In genomic region chr1:152164542-152165136, GRCh38 we compare ENCODE assay signal across 35 cellular contexts. TPM values are rescaled to one million over a fixed set of nuclear protein-coding genes. Genes with fewer than 3 reads are reported as not detected.
DNase-seq lines count a peak whose midpoint lies in the region; ATAC-seq, FAIRE-seq and TF ChIP-seq lines count a peak whose summit lies in the region.
"Had no signal": no experiment of that assay in that cellular context is flagged by ENCODE, and none has a peak within 500 bp of the region (broad histone marks: within the 10 kb centered on the region; RNA-seq: fewer than 3 reads in every experiment).

No MANE protein-coding gene starts in this region.

- no peaks in the 10 kb centered on the region for H3K27me3 Mint-ChIP-seq in MCF 10A (ENCODE audit: insufficient read depth, unreplicated experiment)
- H3K27me3 Mint-ChIP-seq in activated T-cell treated with anti-CD3 and anti-CD28 coated beads, Interleukin-2, amount 50 U/mL, for 72 hours (ENCODE audit: low read depth): peaks cover 40% of the 10 kb centered on the region

- peak; percentile 66 for FAIRE-seq in keratinocyte (lab: Jason Lieb, UNC)
- FAIRE-seq: H1 had no signal

- H3K9ac ChIP-seq in keratinocyte (ENCODE audit: control insufficient read depth, extremely low read depth, insufficient read depth, low read length): no peak overlapping the region

- H3K27ac Mint-ChIP-seq in MCF 10A (ENCODE audit: low read depth, unreplicated experiment): peak overlapping the region; percentile 99
- no peak overlapping the region for H3K27ac Mint-ChIP-seq in activated T-cell treated with anti-CD3 and anti-CD28 coated beads, Interleukin-2, amount 50 U/mL, for 72 hours
- H3K27ac Mint-ChIP-seq: activated naive CD8-positive, alpha-beta T cell treated with anti-CD3 and anti-CD28 coated beads, Interleukin-2, amount 50 U/mL, for 24 hours; CD8-positive, alpha-beta memory T cell; stimulated activated effector memory CD8-positive, alpha-beta T cell treated with anti-CD3 and anti-CD28 coated beads, Interleukin-12 subunit alpha, Interleukin-12 subunit beta, amount 100 ng/mL, for 72 hours; T-helper 17 cell had no signal

- no peak for TF ChIP-seq POLR2A in breast epithelium (IDR thresholded peaks at IDR 0.05)

- ATAC-seq in HG02938 (IDR thresholded peaks at IDR 0.05; ENCODE audit: unreplicated experiment): no peak
- ATAC-seq in activated T-cell treated with anti-CD3 and anti-CD28 coated beads, Interleukin-2, amount 50 U/mL, for 72 hours (replicated peaks in 1 of 2): no peak
- ATAC-seq in GM21737 (IDR thresholded peaks at IDR 0.05; ENCODE audit: unreplicated experiment): no peak
- ATAC-seq: activated naive CD8-positive, alpha-beta T cell treated with anti-CD3 and anti-CD28 coated beads, Interleukin-2, amount 50 U/mL, for 24 hours; heart left ventricle; sciatic nerve; stimulated activated effector memory CD8-positive, alpha-beta T cell treated with anti-CD3 and anti-CD28 coated beads, Interleukin-12 subunit alpha, Interleukin-12 subunit beta, amount 100 ng/mL, for 72 hours; T-helper 17 cell had no signal

- no peaks in the 10 kb centered on the region for H3K9me3 Mint-ChIP-seq in MCF 10A (ENCODE audit: unreplicated experiment)
- H3K9me3 Mint-ChIP-seq in activated T-cell treated with anti-CD3 and anti-CD28 coated beads, Interleukin-2, amount 50 U/mL, for 72 hours: peaks cover 0 to 2% of the 10 kb centered on the region in 2 donors
- H3K9me3 Mint-ChIP-seq: activated naive CD8-positive, alpha-beta T cell treated with anti-CD3 and anti-CD28 coated beads, Interleukin-2, amount 50 U/mL, for 24 hours; CD8-positive, alpha-beta memory T cell; stimulated activated effector memory CD8-positive, alpha-beta T cell treated with anti-CD3 and anti-CD28 coated beads, Interleukin-12 subunit alpha, Interleukin-12 subunit beta, amount 100 ng/mL, for 72 hours had no signal

- intact Hi-C loops in MCF 10A (cut with micrococcal nuclease) (no loop called here), breast epithelium (cut with DNase I; ENCODE audit: low total_unique reads) (no loop called here)

- CTCF ChIA-PET in MCF 10A (lab: Yijun Ruan, JAX): interaction anchor here (0.6 to 17.5 kb wide), 10 partner anchors 13 to 294 kb away, joined by 3 to 351 read pairs (median 4); no protein-coding TSS in a partner anchor

- TF ChIP-seq CTCF in MCF 10A (IDR thresholded peaks at IDR 0.05; ENCODE audit: unreplicated experiment) (no peak), breast epithelium (IDR thresholded peaks at IDR 0.05) (no peak), keratinocyte (optimal IDR thresholded peaks at IDR 0.05 in 1 of 3, IDR thresholded peaks at IDR 0.05 in 1 of 3, conservative IDR thresholded peaks at IDR 0.05 in 1 of 3; ENCODE audit: extremely low read depth in 1 of 3, insufficient read depth in 2 of 3, low read length in 3 of 3) (no peak)

- no peak overlapping the region for H3K4me2 ChIP-seq in keratinocyte (ENCODE audit: control insufficient read depth, extremely low read depth, insufficient read depth, low read depth, low read length)

- H3K4me1 ChIP-seq in breast epithelium (no peaks in the 10 kb centered on the region), keratinocyte (ENCODE audit: control insufficient read depth, extremely low read depth, insufficient read depth, low read length) (peaks cover 49% of the 10 kb centered on the region)
- H3K4me1 ChIP-seq: uterus had no signal

- no peaks in the 10 kb centered on the region for H3K9me1 ChIP-seq in keratinocyte (ENCODE audit: control insufficient read depth, extremely low read depth, insufficient read depth, low read length)

- H3K4me3 ChIP-seq in breast epithelium: no peak overlapping the region
- H3K4me3 ChIP-seq in keratinocyte (ENCODE audit: control insufficient read depth in 2 of 3, extremely low read depth in 1 of 3, insufficient read depth in 2 of 3, low read depth in 1 of 3, low read length in 3 of 3): no peak overlapping the region
- H3K4me3 ChIP-seq: heart left ventricle, SK-N-MC, testis, uterus had no signal

- DNase-seq in MCF 10A (ENCODE audit: unreplicated experiment) (peak; percentile 72), breast epithelium (ENCODE audit: low spot score in 2 of 2) (no peak), amniotic epithelial cell (ENCODE audit: low read depth) (peak; percentile 23), keratinocyte (ENCODE audit: low read depth, low spot score) (no peak), HuH-7 (ENCODE audit: low spot score) (no peak)
- DNase-seq in activated T-cell treated with anti-CD3 and anti-CD28 coated beads, Interleukin-2, amount 50 U/mL, for 72 hours: no peak
- DNase-seq: 8988T; activated effector memory CD4-positive, alpha-beta T cell treated with anti-CD3 and anti-CD28 coated beads, Interleukin-2, amount 50 U/mL, for 16 hours; activated naive CD8-positive, alpha-beta T cell treated with anti-CD3 and anti-CD28 coated beads, Interleukin-2, amount 50 U/mL, for 24 hours; activated T-cell treated with anti-CD3 and anti-CD28 coated beads for 4 hours; CD8-positive, alpha-beta memory T cell; DMS153; foreskin fibroblast; heart left ventricle; IMR-90; mesenchymal stem cell; NCI-H1417; NCI-H2029 treated with DMSO at 0.1 percent for 48 hours; NCI-H2227 treated with DMSO at 0.1 percent for 48 hours; NCI-H69; stimulated activated CD4-positive, alpha-beta T cell treated with anti-CD3 and anti-CD28 coated beads, Interleukin-4, amount 100 ng/mL, for 24 hours; T-helper 17 cell; testis; uterus had no signal

- dilution Hi-C loops in keratinocyte (cut with MboI; ENCODE audit: extremely low pct_ligation_motif_present, low sequenced_read_pairs): no loop called here

- peaks cover 13% of the 10 kb centered on the region for H3K36me3 Mint-ChIP-seq in MCF 10A (ENCODE audit: insufficient read depth, unreplicated experiment)
- peaks cover 0 to 2% of the 10 kb centered on the region in 2 donors for H3K36me3 Mint-ChIP-seq in activated T-cell treated with anti-CD3 and anti-CD28 coated beads, Interleukin-2, amount 50 U/mL, for 72 hours (ENCODE audit: insufficient read depth in 2 of 2)
- H3K36me3 Mint-ChIP-seq: stimulated activated effector memory CD8-positive, alpha-beta T cell treated with anti-CD3 and anti-CD28 coated beads, Interleukin-12 subunit alpha, Interleukin-12 subunit beta, amount 100 ng/mL, for 72 hours had no signal

- no peaks in the 10 kb centered on the region for H4K20me1 ChIP-seq in keratinocyte (ENCODE audit: control insufficient read depth, extremely low read depth, insufficient read depth, low read length)

- H3K27me3 ChIP-seq in breast epithelium (no peaks in the 10 kb centered on the region), keratinocyte (ENCODE audit: control insufficient read depth, extremely low read depth, insufficient read depth, low read length) (no peaks in the 10 kb centered on the region)
- H3K27me3 ChIP-seq: heart left ventricle, testis, uterus had no signal

- POLR2A ChIA-PET in MCF 10A (lab: Yijun Ruan, JAX): interaction anchor here (0.9 to 16.3 kb wide), 7 partner anchors 16 to 129 kb away, joined by 3 to 503 read pairs (median 6); partner anchors contain the start of gene S100A11

- no peaks in the 10 kb centered on the region for H3K9me3 ChIP-seq in breast epithelium
- no peaks in the 10 kb centered on the region for H3K9me3 ChIP-seq in keratinocyte (ENCODE audit: control insufficient read depth, low read depth, low read length)
- H3K9me3 ChIP-seq: heart left ventricle, testis, uterus had no signal

- H3K27ac ChIP-seq in breast epithelium (no peak overlapping the region), keratinocyte (ENCODE audit: control insufficient read depth, insufficient read depth, low read length) (no peak overlapping the region)
- H3K27ac ChIP-seq: SK-N-MC, testis, uterus had no signal

- H3K4me1 Mint-ChIP-seq in MCF 10A (ENCODE audit: insufficient read depth, unreplicated experiment): peaks cover 74% of the 10 kb centered on the region
- H3K4me1 Mint-ChIP-seq in activated T-cell treated with anti-CD3 and anti-CD28 coated beads, Interleukin-2, amount 50 U/mL, for 72 hours (ENCODE audit: low read depth): peaks cover 8% of the 10 kb centered on the region

- no peak overlapping the region for H2AFZ ChIP-seq in keratinocyte (ENCODE audit: control insufficient read depth, low read length)

- H3K36me3 ChIP-seq in breast epithelium: no peaks in the 10 kb centered on the region
- no peaks in the 10 kb centered on the region for H3K36me3 ChIP-seq in keratinocyte (ENCODE audit: control insufficient read depth in 2 of 2, extremely low read depth in 1 of 2, insufficient read depth in 2 of 2, low read length in 2 of 2)
- H3K36me3 ChIP-seq: heart left ventricle, uterus had no signal

- no TSS peak for BruUV-seq in MCF 10A (replicated peaks; lab: Mats Ljungman, UMichigan)

- H3K79me2 ChIP-seq in keratinocyte (ENCODE audit: control insufficient read depth, insufficient read depth, low read length): no peaks in the 10 kb centered on the region

- H3K4me3 Mint-ChIP-seq in MCF 10A (ENCODE audit: unreplicated experiment): no peak overlapping the region
- no peak overlapping the region for H3K4me3 Mint-ChIP-seq in activated T-cell treated with anti-CD3 and anti-CD28 coated beads, Interleukin-2, amount 50 U/mL, for 72 hours
- H3K4me3 Mint-ChIP-seq: activated naive CD8-positive, alpha-beta T cell treated with anti-CD3 and anti-CD28 coated beads, Interleukin-2, amount 50 U/mL, for 24 hours; CD8-positive, alpha-beta memory T cell; stimulated activated effector memory CD8-positive, alpha-beta T cell treated with anti-CD3 and anti-CD28 coated beads, Interleukin-12 subunit alpha, Interleukin-12 subunit beta, amount 100 ng/mL, for 72 hours; T-helper 17 cell had no signal

RNA-seq across cellular contexts. Expression of gene RPTN, which starts 5.6 kb away (rescaled TPM):
- total RNA-seq in MCF 10A (2022): not detected in 2 replicates
- not detected for total RNA-seq in breast epithelium
- polyA plus RNA-seq in keratinocyte: 0.37 to 0.64 TPM (median 0.42 TPM) in 3 replicates
- polyA plus RNA-seq in keratinocyte (2011; ENCODE audit: low read depth): 10.9 TPM
- polyA plus RNA-seq in keratinocyte (2011; cell fraction: cytosol; rRNA removed): 0.31 and 0.75 TPM in 2 replicates
- 0.99 and 3.8 TPM in 2 replicates for polyA plus RNA-seq in keratinocyte (2011; cell fraction: nucleus; rRNA removed)
- polyA plus RNA-seq in keratinocyte (2012; ENCODE audit: low replicate concordance): 0.18 and 5.0 TPM in 2 replicates
- 0.43 to 1.2 TPM (median 0.49 TPM) in 3 replicates for polyA minus RNA-seq in keratinocyte
- polyA minus RNA-seq in keratinocyte (2011; cell fraction: cytosol; rRNA and poly(A)+ RNA removed): 0.77 TPM
- 1.2 and 1.6 TPM in 2 replicates for polyA minus RNA-seq in keratinocyte (2011; cell fraction: nucleus; rRNA and poly(A)+ RNA removed)
- not detected for total RNA-seq in activated T-cell treated with anti-CD3 and anti-CD28 coated beads, Interleukin-2, amount 50 U/mL, for 72 hours
- total RNA-seq: CD8-positive, alpha-beta memory T cell; cerebellum; G401; H1; heart left ventricle; IMR-90; posterior vena cava; RPMI7951; sciatic nerve; T-helper 17 cell; uterus had no signal
- polyA plus RNA-seq: CD8-positive, alpha-beta memory T cell; H1; heart left ventricle; IMR-90 had no signal

RNA-seq across cellular contexts. Expression of gene TCHH, which starts 49.4 kb away (rescaled TPM):
- total RNA-seq in MCF 10A (2022): 0.12 and 0.22 TPM in 2 replicates
- total RNA-seq in breast epithelium: 1 to 10 TPM in 1 of 3 donors, under 1 TPM in 2; under 0.01 to 3.0 (median 0.15) TPM
- polyA plus RNA-seq in keratinocyte: 0.07 to 0.25 TPM (median 0.14 TPM) in 3 replicates
- polyA plus RNA-seq in keratinocyte (2011; ENCODE audit: low read depth): 90.7 TPM
- 0.19 TPM in 2 replicates for polyA plus RNA-seq in keratinocyte (2011; cell fraction: cytosol; rRNA removed)
- 0.71 and 0.83 TPM in 2 replicates for polyA plus RNA-seq in keratinocyte (2011; cell fraction: nucleus; rRNA removed)
- 0.30 and 42.4 TPM in 2 replicates for polyA plus RNA-seq in keratinocyte (2012; ENCODE audit: low replicate concordance)
- 0.03 to 0.13 TPM in 2 of 3 replicates, not detected in the other for polyA minus RNA-seq in keratinocyte
- not detected for polyA minus RNA-seq in keratinocyte (2011; cell fraction: cytosol; rRNA and poly(A)+ RNA removed)
- 0.47 and 0.53 TPM in 2 replicates for polyA minus RNA-seq in keratinocyte (2011; cell fraction: nucleus; rRNA and poly(A)+ RNA removed)
- under 1 TPM in 1 of 2 donors, not detected in 1; 0.05 TPM for total RNA-seq in activated T-cell treated with anti-CD3 and anti-CD28 coated beads, Interleukin-2, amount 50 U/mL, for 72 hours
- total RNA-seq: G401, IMR-90, myocyte, uterus had no signal
- polyA plus RNA-seq: CD8-positive, alpha-beta memory T cell; IMR-90 had no signal

RNA-seq across cellular contexts. Expression of gene HRNR, which starts 59.4 kb away (rescaled TPM):
- total RNA-seq in MCF 10A (2022) (not detected in 2 replicates), breast epithelium (not detected)
- 0.03 to 0.09 TPM (median 0.06 TPM) in 3 replicates for polyA plus RNA-seq in keratinocyte
- polyA plus RNA-seq in keratinocyte (2011; ENCODE audit: low read depth): 5.9 TPM
- under 0.01 and 0.01 TPM in 2 replicates for polyA plus RNA-seq in keratinocyte (2011; cell fraction: cytosol; rRNA removed)
- polyA plus RNA-seq in keratinocyte (2011; cell fraction: nucleus; rRNA removed): 0.09 and 0.20 TPM in 2 replicates
- 0.10 and 14.0 TPM in 2 replicates for polyA plus RNA-seq in keratinocyte (2012; ENCODE audit: low replicate concordance)
- 0.10 to 0.56 TPM (median 0.54 TPM) in 3 replicates for polyA minus RNA-seq in keratinocyte
- polyA minus RNA-seq in keratinocyte (2011; cell fraction: cytosol; rRNA and poly(A)+ RNA removed): not detected
- polyA minus RNA-seq in keratinocyte (2011; cell fraction: nucleus; rRNA and poly(A)+ RNA removed): 0.54 and 1.5 TPM in 2 replicates
- total RNA-seq in activated T-cell treated with anti-CD3 and anti-CD28 coated beads, Interleukin-2, amount 50 U/mL, for 72 hours: not detected
- total RNA-seq: CD8-positive, alpha-beta memory T cell; cerebellum; G401; H1; heart left ventricle; IMR-90; myocyte; sciatic nerve; T-helper 17 cell had no signal
- polyA plus RNA-seq: CD8-positive, alpha-beta memory T cell; H1 had no signal

Comparison
In these comparisons a context has a peak if more than half of its experiments do, and no peak if none do; other contexts are left out.
1. DNase-seq: peak in MCF 10A (single experiment) and amniotic epithelial cell (single experiment); none in breast epithelium (0 of 2), keratinocyte (single experiment), HuH-7 (single experiment) and activated T-cell treated with anti-CD3 and anti-CD28 coated beads, Interleukin-2, amount 50 U/mL, for 72 hours (0 of 2).